In the genomic region with DNA sequence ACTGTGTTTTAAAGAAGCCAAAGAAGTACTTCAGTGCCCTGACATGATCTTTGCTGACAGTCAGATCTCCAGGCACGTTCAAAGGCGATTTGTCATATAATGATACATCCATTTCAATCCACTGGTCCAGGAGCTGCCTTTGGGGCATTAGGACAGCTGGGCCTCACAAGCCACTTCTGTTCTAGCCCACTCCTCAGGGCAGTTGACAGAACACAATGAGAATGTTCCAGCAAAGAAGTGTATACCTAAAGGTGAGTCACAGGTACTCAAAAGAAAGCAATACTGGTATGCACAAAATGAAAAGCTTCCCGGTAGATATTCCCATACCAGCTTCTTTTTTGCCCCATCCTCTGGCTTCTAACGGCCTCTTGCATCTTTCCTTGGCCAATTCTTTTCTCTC, we compare ENCODE assay signal across 23 cellular contexts. TPM values are rescaled to one million over a fixed set of nuclear protein-coding genes. Genes with fewer than 3 reads are reported as not detected.
"Had no signal": no experiment of that assay in that cellular context is flagged by ENCODE, and none has a peak within 500 bp of the region (broad histone marks: within the 10 kb centered on the region; RNA-seq: fewer than 3 reads in every experiment).

No MANE protein-coding gene starts in this region.

- H3K4me1 ChIP-seq: esophagus muscularis mucosa, pancreas, stomach, transverse colon had no signal

- H3K27ac ChIP-seq: esophagus muscularis mucosa, pancreas, stomach, thoracic aorta, transverse colon had no signal

- H3K9me3 ChIP-seq: esophagus muscularis mucosa, pancreas, stomach, thoracic aorta, transverse colon had no signal

- H3K36me3 ChIP-seq: esophagus muscularis mucosa, pancreas, stomach, thoracic aorta, transverse colon had no signal

- H3K4me3 Mint-ChIP-seq: immature natural killer cell, naive B cell, nephron had no signal

- H3K27ac Mint-ChIP-seq: nephron, progenitor cell of endocrine pancreas had no signal

- H3K36me3 Mint-ChIP-seq: immature natural killer cell, naive B cell had no signal

- H3K4me1 Mint-ChIP-seq: immature natural killer cell, nephron had no signal

- ATAC-seq: left cardiac atrium, left ventricle myocardium superior, pancreas, right cardiac atrium had no signal

- H3K9me3 Mint-ChIP-seq: immature natural killer cell, nephron had no signal

- DNase-seq: dermis blood vessel endothelial cell; immature natural killer cell; kidney; left cardiac atrium; left ventricle myocardium superior; mesendoderm; naive B cell; occipital lobe; pancreas; right cardiac atrium; small intestine; stimulated activated CD4-positive, alpha-beta T cell treated with anti-CD3 and anti-CD28 coated beads, Interleukin-12 subunit alpha, Interleukin-12 subunit beta, amount 100 ng/mL, for 4 hours; stimulated activated naive CD4-positive, alpha-beta T cell; stomach; substantia nigra; transverse colon had no signal

- H3K27me3 ChIP-seq: pancreas, stomach, transverse colon had no signal

- H3K4me3 ChIP-seq: esophagus muscularis mucosa, lung, pancreas, stomach, thoracic aorta, transverse colon had no signal

RNA-seq across cellular contexts. Expression of a gene that starts 39.4 kb away (rescaled TPM):
- total RNA-seq: dermis blood vessel endothelial cell, esophagus muscularis mucosa, fibroblast of villous mesenchyme, kidney, left cardiac atrium, left ventricle myocardium superior, lung, pancreas, progenitor cell of endocrine pancreas, right cardiac atrium, thoracic aorta, transverse colon had no signal
- polyA plus RNA-seq: immature natural killer cell, lung had no signal

RNA-seq across cellular contexts. Expression of a gene that starts 47.7 kb away (rescaled TPM):
- total RNA-seq: left ventricle myocardium superior, stomach, urinary bladder had no signal
- polyA plus RNA-seq: immature natural killer cell had no signal
